Comparison of ENCODE assay signal across 17 cellular contexts in the genomic region with DNA sequence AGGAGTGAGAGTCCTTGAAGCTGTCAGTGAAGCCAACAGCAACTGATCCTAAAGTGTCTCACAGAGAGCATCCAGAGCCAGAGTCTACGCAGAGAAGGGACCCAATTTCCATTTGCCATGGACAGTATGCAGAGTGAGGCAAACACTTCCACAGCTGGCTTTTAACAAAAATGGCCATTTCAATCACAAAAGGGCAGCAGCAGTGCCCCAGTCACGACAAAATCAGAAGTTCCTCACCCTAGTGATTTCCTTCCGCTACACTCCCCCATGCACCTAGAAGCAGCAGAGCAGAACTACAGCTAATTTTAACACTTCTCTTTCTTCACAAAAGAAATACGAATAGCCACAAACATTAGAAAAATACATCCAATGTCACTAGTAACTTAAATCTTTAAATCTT. TPM values are rescaled to one million over a fixed set of nuclear protein-coding genes. Genes with fewer than 3 reads are reported as not detected.
A peak's percentile ranks its signal among the peaks of the same experiment; 100 is the strongest.
DNase-seq lines count a peak whose midpoint lies in the region; ATAC-seq and TF ChIP-seq lines count a peak whose summit lies in the region.
"Had no signal": no experiment of that assay in that cellular context is flagged by ENCODE, and none has a peak within 500 bp of the region (broad histone marks: within the 10 kb centered on the region; RNA-seq: fewer than 3 reads in every experiment).

No MANE protein-coding gene starts in this region.

- no peaks in the 10 kb centered on the region for H3K27me3 Mint-ChIP-seq in activated T-cell treated with anti-CD3 and anti-CD28 coated beads, Interleukin-2, amount 50 U/mL, for 24 hours

- TF ChIP-seq CTCF in gastroesophageal sphincter (IDR thresholded peaks at IDR 0.05) = no peak

- H3K36me3 ChIP-seq in HAP-1 (replicated peaks) (no peaks in the 10 kb centered on the region), gastroesophageal sphincter (no peaks in the 10 kb centered on the region)
- H3K36me3 ChIP-seq: prostate gland had no signal

- TF ChIP-seq EP300 in gastroesophageal sphincter (IDR thresholded peaks at IDR 0.05) = no peak

- H3K27ac ChIP-seq in gastroesophageal sphincter = no peak overlapping the region
- H3K27ac ChIP-seq: A549, hepatocyte, prostate gland had no signal

- ATAC-seq in HG02759 (IDR thresholded peaks at IDR 0.05; ENCODE audit: unreplicated experiment) = peak; percentile 71
- peak; percentile 25 for ATAC-seq in stimulated activated naive CD8-positive, alpha-beta T cell treated with anti-CD3 and anti-CD28 coated beads, Interleukin-15, Interleukin-2, amounts not matched to agents 100 U/mL and 50 U/mL, for 24 hours
- no peak for ATAC-seq in gastroesophageal sphincter
- ATAC-seq: A549 had no signal

- no peak for DNase-seq in activated T-cell treated with anti-CD3 and anti-CD28 coated beads, Interleukin-2, amount 50 U/mL, for 24 hours
- DNase-seq in activated T-cell treated with anti-CD3 and anti-CD28 coated beads, Interleukin-2, amount 50 U/mL, for 1 hour = no peak
- DNase-seq in SKM-1 (lab: John Stamatoyannopoulos, UW; ENCODE audit: unreplicated experiment) (peak; percentile 34), HAP-1 (ENCODE audit: low spot score in 2 of 2) (no peak), HuH-7.5 (ENCODE audit: low spot score) (no peak)
- DNase-seq in stimulated activated naive CD8-positive, alpha-beta T cell treated with anti-CD3 and anti-CD28 coated beads, Interleukin-15, Interleukin-2, amounts not matched to agents 100 U/mL and 50 U/mL, for 24 hours = no peak
- DNase-seq: anterior cingulate cortex; DMS153; NCI-H2081; stimulated activated CD4-positive, alpha-beta T cell treated with anti-CD3 and anti-CD28 coated beads, Interleukin-4, amount 100 ng/mL, for 1 hour; substantia nigra had no signal

- WGBS in gastroesophageal sphincter (ENCODE audit: low coverage in 1 of 2), 2 donors = 93 to 100% methylated on average over 2 to 4 of the region's 4 CpGs

- peaks cover 79% of the 10 kb centered on the region for H3K36me3 Mint-ChIP-seq in activated T-cell treated with anti-CD3 and anti-CD28 coated beads, Interleukin-2, amount 50 U/mL, for 24 hours (ENCODE audit: low read depth)

- in situ Hi-C loops in HAP-1 (cut with MboI; ENCODE audit: low sequenced_read_pairs) = no loop called here

- H3K4me1 ChIP-seq in HAP-1 (peaks cover 41% of the 10 kb centered on the region), gastroesophageal sphincter (peaks cover 0 to 26% (median 6%) of the 10 kb centered on the region in 3 donors)
- H3K4me1 ChIP-seq: prostate gland had no signal

- no peak overlapping the region for H3K4me3 ChIP-seq in HAP-1
- H3K4me3 ChIP-seq in gastroesophageal sphincter = no peak overlapping the region
- H3K4me3 ChIP-seq: A549, hepatocyte, prostate gland had no signal

- H3K27ac Mint-ChIP-seq in activated T-cell treated with anti-CD3 and anti-CD28 coated beads, Interleukin-2, amount 50 U/mL, for 24 hours = peak overlapping the region; percentile 53
- H3K27ac Mint-ChIP-seq: T-helper 2 cell treated with Interferon-gamma antibody and Interleukin-4, amounts not matched to agents 5 μg/mL and 100 μg/mL, for 36 hours had no signal

- peaks cover 61% of the 10 kb centered on the region for H3K4me1 Mint-ChIP-seq in activated T-cell treated with anti-CD3 and anti-CD28 coated beads, Interleukin-2, amount 50 U/mL, for 24 hours (ENCODE audit: low read depth)

- no peaks in the 10 kb centered on the region for H3K27me3 ChIP-seq in HAP-1 (ENCODE audit: low read depth)
- no peaks in the 10 kb centered on the region for H3K27me3 ChIP-seq in gastroesophageal sphincter
- H3K27me3 ChIP-seq: hepatocyte had no signal

- no peak overlapping the region for H3K4me3 Mint-ChIP-seq in activated T-cell treated with anti-CD3 and anti-CD28 coated beads, Interleukin-2, amount 50 U/mL, for 24 hours
- H3K4me3 Mint-ChIP-seq: T-helper 2 cell treated with Interferon-gamma antibody and Interleukin-4, amounts not matched to agents 5 μg/mL and 100 μg/mL, for 36 hours had no signal

- H3K9me3 Mint-ChIP-seq in activated T-cell treated with anti-CD3 and anti-CD28 coated beads, Interleukin-2, amount 50 U/mL, for 24 hours = peaks cover 20% of the 10 kb centered on the region

- H3K9me3 ChIP-seq in HAP-1 (peaks cover 4% of the 10 kb centered on the region), gastroesophageal sphincter (peaks cover 0 to 13% (median 0%) of the 10 kb centered on the region in 3 donors)
- H3K9me3 ChIP-seq: prostate gland had no signal

- no peak for TF ChIP-seq POLR2A in gastroesophageal sphincter (IDR thresholded peaks at IDR 0.05)

RNA-seq across cellular contexts. Expression of gene FBXW11, which starts 27.9 kb away (rescaled TPM):
- total RNA-seq in gastroesophageal sphincter = 10 to 100 TPM; 64.3 to 88.3 (median 76.3) TPM
